Comparison of ENCODE assay signal across 9 cellular contexts in the genomic region with DNA sequence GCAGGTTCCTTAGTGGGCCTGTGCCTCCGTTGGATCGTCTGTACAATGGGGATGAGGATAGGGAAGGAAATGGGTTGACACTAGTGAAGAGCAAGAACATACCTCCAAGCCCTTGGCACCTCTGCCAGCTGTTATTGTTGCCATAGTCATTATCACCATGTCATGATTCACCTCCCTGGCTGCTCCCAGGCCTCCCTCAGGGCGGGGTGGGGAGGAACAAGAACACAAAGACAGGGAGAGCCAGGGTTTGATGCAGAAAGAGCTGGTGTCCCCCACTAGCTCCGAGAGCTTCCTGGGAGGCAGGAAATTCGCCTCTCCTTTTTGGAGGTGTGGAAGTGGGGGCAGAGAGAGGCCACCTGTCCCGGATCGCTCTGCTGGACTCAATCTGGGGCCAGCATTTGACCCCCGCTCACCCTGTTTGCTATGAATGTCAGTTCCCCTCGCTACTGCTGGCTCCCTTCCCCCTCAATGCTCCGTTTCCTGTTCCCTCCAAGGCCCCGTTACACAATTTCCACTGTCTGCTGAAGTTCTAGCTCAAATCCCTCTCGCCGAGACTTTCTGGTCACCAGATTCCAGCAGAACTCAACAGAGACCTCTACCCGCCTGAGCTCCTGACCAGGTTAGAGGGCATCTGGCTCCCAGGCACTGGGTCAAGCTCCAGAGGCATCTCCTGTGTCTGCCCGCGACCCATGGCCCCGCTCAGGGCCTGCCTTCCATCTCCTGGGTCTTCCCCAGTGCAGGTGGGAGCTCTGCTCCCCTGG. TPM values are rescaled to one million over a fixed set of nuclear protein-coding genes. Genes with fewer than 3 reads are reported as not detected.
DNase-seq lines count a peak whose midpoint lies in the region; FAIRE-seq and TF ChIP-seq lines count a peak whose summit lies in the region.
"Had no signal": no experiment of that assay in that cellular context is flagged by ENCODE, and none has a peak within 500 bp of the region (broad histone marks: within the 10 kb centered on the region; RNA-seq: fewer than 3 reads in every experiment).

No MANE protein-coding gene starts in this region.

- H3K4me3 ChIP-seq in Peyer's patch = peak overlapping the region in 1 of 4 donors; percentile 6
- peak overlapping the region in 1 of 3 experiments; percentile 15 for H3K4me3 ChIP-seq in endothelial cell of umbilical vein (replicated peaks in 1 of 3; ENCODE audit: insufficient read depth in 1 of 3, low read depth in 1 of 3, low read length in 3 of 3)

- H4K20me1 ChIP-seq in endothelial cell of umbilical vein (replicated peaks; ENCODE audit: control insufficient read depth, extremely low read depth, insufficient read depth, low read length) = no peaks in the 10 kb centered on the region

- DNase-seq in CD1c-positive myeloid dendritic cell (ENCODE audit: extremely low spot score) = peak; percentile 89
- DNase-seq in Peyer's patch = peak in 2 of 3 donors; percentile 62 to 74
- peak; percentile 46 for DNase-seq in endothelial cell of umbilical vein (ENCODE audit: low read depth, low spot score)
- no peak for DNase-seq in nephron progenitor cell
- no peak for DNase-seq in D721Med (ENCODE audit: insufficient read length, low spot score)
- DNase-seq in DMS 273 (lab: John Stamatoyannopoulos, UW; ENCODE audit: unreplicated experiment) = no peak
- no peak for DNase-seq in Ammon's horn (ENCODE audit: low spot score)
- no peak for DNase-seq in GOT3 (lab: John Stamatoyannopoulos, UW)
- DNase-seq: activated B cell treated with CpG ODN at 0.5 μM for 24 hours had no signal

- H3K36me3 ChIP-seq in Peyer's patch (no peaks in the 10 kb centered on the region), endothelial cell of umbilical vein (ENCODE audit: control insufficient read depth in 2 of 2, extremely low read depth in 1 of 2, insufficient read depth in 2 of 2, low read length in 2 of 2) (peaks cover 0 to 4% of the 10 kb centered on the region in 2 experiments)

- TF ChIP-seq CTCF in Peyer's patch (IDR thresholded peaks at IDR 0.05) (no peak), endothelial cell of umbilical vein (IDR thresholded peaks at IDR 0.05; ENCODE audit: extremely low read depth in 1 of 2, insufficient read depth in 1 of 2, low read depth in 1 of 2, low read length in 2 of 2) (no peak), nephron progenitor cell (IDR thresholded peaks at IDR 0.05) (no peak), D721Med (IDR thresholded peaks at IDR 0.05; ENCODE audit: insufficient read depth, missing control alignments) (no peak)

- CTCF ChIA-PET in endothelial cell of umbilical vein (lab: Charles Lee) = interaction anchor here (0.5 to 2.8 kb wide), 8 partner anchors 13 to 56 kb away, joined by 3 to 26 read pairs (median 3); a partner anchor contains a TSS

- no peaks in the 10 kb centered on the region for H3K9me1 ChIP-seq in endothelial cell of umbilical vein (replicated peaks; ENCODE audit: control insufficient read depth, extremely low read depth, insufficient read depth, low read length)

- no peaks in the 10 kb centered on the region for H3K27me3 Mint-ChIP-seq in nephron progenitor cell (ENCODE audit: low read depth, poor library complexity)

- peak overlapping the region; percentile 79 for H3K27ac Mint-ChIP-seq in nephron progenitor cell
- H3K27ac Mint-ChIP-seq: activated B cell treated with CpG ODN at 0.5 μM for 24 hours had no signal

- peaks cover 70% of the 10 kb centered on the region for H3K4me1 Mint-ChIP-seq in nephron progenitor cell

- H3K4me1 ChIP-seq in Peyer's patch = peaks cover 0 to 42% (median 0%) of the 10 kb centered on the region in 4 donors
- peaks cover 12% of the 10 kb centered on the region for H3K4me1 ChIP-seq in endothelial cell of umbilical vein (ENCODE audit: control insufficient read depth, extremely low read depth, insufficient read depth, low read length)

- dilution Hi-C loops in endothelial cell of umbilical vein (cut with MboI; ENCODE audit: extremely low pct_ligation_motif_present, low sequenced_read_pairs) = no loop called here

- no peaks in the 10 kb centered on the region for H3K27me3 ChIP-seq in Peyer's patch
- H3K27me3 ChIP-seq in endothelial cell of umbilical vein (ENCODE audit: control insufficient read depth in 2 of 2, insufficient read depth in 2 of 2, low read length in 2 of 2) = no peaks in the 10 kb centered on the region

- no peaks in the 10 kb centered on the region for H3K9me3 Mint-ChIP-seq in nephron progenitor cell
- H3K9me3 Mint-ChIP-seq: activated B cell treated with CpG ODN at 0.5 μM for 24 hours had no signal

- peaks cover 51% of the 10 kb centered on the region for H3K79me2 ChIP-seq in endothelial cell of umbilical vein (ENCODE audit: control insufficient read depth, insufficient read depth, low read length)

- no TSS peak for BruUV-seq in endothelial cell of umbilical vein (replicated peaks; lab: Mats Ljungman, UMichigan)

- no peak overlapping the region for H2AFZ ChIP-seq in endothelial cell of umbilical vein (ENCODE audit: low read depth, low read length)

- peak overlapping the region; percentile 24 for H3K9ac ChIP-seq in endothelial cell of umbilical vein (replicated peaks; ENCODE audit: extremely low read depth, insufficient read depth, low read length)

- TF ChIP-seq POLR2A in Peyer's patch (IDR thresholded peaks at IDR 0.05) (no peak), endothelial cell of umbilical vein (IDR thresholded peaks at IDR 0.05; ENCODE audit: low read depth, low read length) (no peak)

- H3K9me3 ChIP-seq in Peyer's patch (no peaks in the 10 kb centered on the region), endothelial cell of umbilical vein (replicated peaks; ENCODE audit: control insufficient read depth, insufficient read depth, low read length) (no peaks in the 10 kb centered on the region)

- peak; percentile 69 for FAIRE-seq in endothelial cell of umbilical vein (lab: Jason Lieb, UNC)
- FAIRE-seq in D721Med (lab: Jason Lieb, UNC) = no peak

- no peak overlapping the region for H3K4me3 Mint-ChIP-seq in nephron progenitor cell
- H3K4me3 Mint-ChIP-seq: activated B cell treated with CpG ODN at 0.5 μM for 24 hours had no signal

- H3K36me3 Mint-ChIP-seq in nephron progenitor cell (ENCODE audit: low read depth) = peaks cover 5% of the 10 kb centered on the region

- peak overlapping the region; percentile 32 for H3K4me2 ChIP-seq in endothelial cell of umbilical vein (ENCODE audit: insufficient read depth, low read length)

- intact Hi-C loops in endothelial cell of umbilical vein (cut with micrococcal nuclease) = no loop called here

- POLR2A ChIA-PET in endothelial cell of umbilical vein (lab: Charles Lee) = no interaction called here

- H3K27ac ChIP-seq in Peyer's patch (peak overlapping the region; percentile 40 to 77 (median 57)), endothelial cell of umbilical vein (ENCODE audit: insufficient read depth, low read depth, low read length) (peak overlapping the region; percentile 54)

TF ChIP-seq in endothelial cell of umbilical vein, 7 proteins besides CTCF, POLR2A, EP300 and RAD21:
- TF ChIP-seq, protein P1, sequence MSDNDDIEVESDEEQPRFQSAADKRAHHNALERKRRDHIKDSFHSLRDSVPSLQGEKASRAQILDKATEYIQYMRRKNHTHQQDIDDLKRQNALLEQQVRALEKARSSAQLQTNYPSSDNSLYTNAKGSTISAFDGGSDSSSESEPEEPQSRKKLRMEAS (IDR thresholded peaks at IDR 0.05; ENCODE audit: insufficient read depth, insufficient read length) = no peak
- no peak for TF ChIP-seq FOS (IDR thresholded peaks at IDR 0.05; ENCODE audit: borderline replicate concordance, insufficient read depth, low read length)
- TF ChIP-seq POLR2AphosphoS5 (IDR thresholded peaks at IDR 0.05; ENCODE audit: insufficient read depth, low read depth, low read length) = no peak
- no peak for TF ChIP-seq JUN (IDR thresholded peaks at IDR 0.05; ENCODE audit: borderline replicate concordance, insufficient read depth, insufficient read length, low read depth)
- no peak for TF ChIP-seq EZH2 (IDR thresholded peaks at IDR 0.05; ENCODE audit: borderline replicate concordance, low read depth, low read length, severe bottlenecking)
- no peak for TF ChIP-seq MYC (IDR thresholded peaks at IDR 0.05; ENCODE audit: low read depth, low read length)

RNA-seq across cellular contexts. Expression of a gene that starts 9.1 kb away (rescaled TPM):
- total RNA-seq in Peyer's patch (10 to 100 TPM; 27.2 to 73.2 (median 45.0) TPM), endothelial cell of umbilical vein (280 and 318 TPM in 2 replicates)
- 115 and 138 TPM in 2 replicates for polyA plus RNA-seq in endothelial cell of umbilical vein
- polyA plus RNA-seq in endothelial cell of umbilical vein (2011; cell fraction: cytosol; rRNA removed) = 179 and 210 TPM in 2 replicates
- 89.1 and 95.1 TPM in 2 replicates for polyA plus RNA-seq in endothelial cell of umbilical vein (2011; cell fraction: nucleus; rRNA removed)
- polyA plus RNA-seq in endothelial cell of umbilical vein (2012) = 330 and 543 TPM in 2 replicates
- 124 and 137 TPM in 2 replicates for polyA minus RNA-seq in endothelial cell of umbilical vein
- 27.8 TPM for polyA minus RNA-seq in endothelial cell of umbilical vein (2011; cell fraction: cytosol; rRNA and poly(A)+ RNA removed)
- polyA minus RNA-seq in endothelial cell of umbilical vein (2011; cell fraction: nucleus; rRNA and poly(A)+ RNA removed) = 35.3 and 36.4 TPM in 2 replicates

RNA-seq across cellular contexts. Expression of a gene that starts 13.1 kb away (rescaled TPM):
- total RNA-seq in Peyer's patch = 10 to 100 TPM in 2 of 4 donors, 1 to 10 TPM in 2; 1.1 to 45.4 (median 9.1) TPM
- 3.6 and 8.3 TPM in 2 replicates for total RNA-seq in endothelial cell of umbilical vein
- 0.10 and 0.13 TPM in 2 replicates for polyA plus RNA-seq in endothelial cell of umbilical vein
- polyA plus RNA-seq in endothelial cell of umbilical vein (2011; cell fraction: cytosol; rRNA removed) = 0.04 and 0.06 TPM in 2 replicates
- polyA plus RNA-seq in endothelial cell of umbilical vein (2011; cell fraction: nucleus; rRNA removed) = 2.2 and 2.6 TPM in 2 replicates
- 0.38 and 0.40 TPM in 2 replicates for polyA plus RNA-seq in endothelial cell of umbilical vein (2012)
- 2.8 and 4.8 TPM in 2 replicates for polyA minus RNA-seq in endothelial cell of umbilical vein
- polyA minus RNA-seq in endothelial cell of umbilical vein (2011; cell fraction: cytosol; rRNA and poly(A)+ RNA removed) = not detected
- polyA minus RNA-seq in endothelial cell of umbilical vein (2011; cell fraction: nucleus; rRNA and poly(A)+ RNA removed) = 5.3 and 16.9 TPM in 2 replicates

Comparison
In these comparisons a context has a peak if more than half of its experiments do, and no peak if none do; other contexts are left out.
1. DNase-seq: peak in CD1c-positive myeloid dendritic cell (single experiment), Peyer's patch (2 of 3) and endothelial cell of umbilical vein (single experiment); none in nephron progenitor cell (single experiment), D721Med (single experiment), DMS 273 (single experiment), Ammon's horn (single experiment) and GOT3 (single experiment).